ENCODE assay signal across 9 cellular contexts in the genomic region with DNA sequence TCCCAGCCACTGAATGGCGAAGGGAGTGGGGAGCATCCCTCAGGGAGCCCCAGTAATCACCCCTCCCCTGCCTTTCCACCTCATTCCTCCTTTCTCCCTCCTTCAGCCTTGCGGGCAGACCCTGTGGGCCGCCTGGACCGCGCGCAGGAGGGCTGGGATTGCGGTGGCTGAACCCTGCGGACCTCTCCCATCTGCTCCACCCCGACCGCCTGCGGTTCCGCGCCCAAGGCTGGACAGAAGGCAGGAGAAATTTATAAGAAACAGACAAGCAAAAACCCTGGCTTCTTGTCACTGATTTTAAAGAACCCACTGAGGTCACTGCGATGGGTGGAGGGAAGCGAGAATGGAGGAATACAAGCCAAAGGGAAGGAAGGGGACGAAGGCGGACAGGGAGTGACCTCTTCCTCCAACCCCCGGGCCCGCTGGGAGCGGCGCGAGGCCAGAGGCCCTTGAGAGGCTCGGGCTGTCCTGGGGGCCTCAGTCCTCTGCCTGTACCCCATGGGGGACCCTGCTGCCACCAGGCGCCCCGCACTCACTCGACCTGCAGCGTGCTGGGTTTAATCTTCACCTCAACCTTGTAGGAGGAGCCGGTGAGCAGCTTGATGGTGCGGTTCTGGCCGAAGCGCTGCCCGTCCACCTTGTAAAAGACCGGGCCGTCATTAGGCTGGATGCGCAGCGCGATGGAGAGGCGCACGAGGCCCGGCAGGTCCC. TPM values are rescaled to one million over a fixed set of nuclear protein-coding genes. Genes with fewer than 3 reads are reported as not detected.
DNase-seq lines count a peak whose midpoint lies in the region; ATAC-seq and TF ChIP-seq lines count a peak whose summit lies in the region.
"Had no signal": no experiment of that assay in that cellular context is flagged by ENCODE, and none has a peak within 500 bp of the region (broad histone marks: within the 10 kb centered on the region; RNA-seq: fewer than 3 reads in every experiment).

No MANE protein-coding gene starts in this region.

- DNase-seq in NCI-H146 (lab: John Stamatoyannopoulos, UW) (peak; percentile 50), NCI-H146 treated with DMSO at 0.1 percent for 48 hours (lab: John Stamatoyannopoulos, UW; ENCODE audit: unreplicated experiment) (no peak), adrenal gland (peak in 6 of 7 donors; percentile 10 to 52 (median 18)), hepatic stellate cell (ENCODE audit: low spot score) (peak; percentile 29), retinal pigment epithelial cell (ENCODE audit: low read depth) (no peak)

- H3K4me3 ChIP-seq in adrenal gland (peak overlapping the region; percentile 45 to 73 (median 60)), retinal pigment epithelial cell (ENCODE audit: low read length) (peak overlapping the region; percentile 76)

- H3K4me1 ChIP-seq in adrenal gland (replicated peaks in 1 of 2), result peaks cover 7 to 18% of the 10 kb centered on the region in 2 donors

- intact Hi-C loops in adrenal gland (cut with DNase I), result no loop called here

- peak overlapping the region in 4 of 5 donors; percentile 67 to 91 (median 86) for H3K27ac ChIP-seq in adrenal gland
- H3K27ac ChIP-seq: C4-2B had no signal

- no peak for TF ChIP-seq POLR2A in adrenal gland (IDR thresholded peaks at IDR 0.05)

- no peaks in the 10 kb centered on the region for H3K27me3 ChIP-seq in adrenal gland

- H3K9me3 ChIP-seq in adrenal gland (replicated peaks in 1 of 3), result no peaks in the 10 kb centered on the region

- no peak for TF ChIP-seq CTCF in adrenal gland (IDR thresholded peaks at IDR 0.05)
- TF ChIP-seq CTCF in retinal pigment epithelial cell (conservative IDR thresholded peaks at IDR 0.05; ENCODE audit: low read depth, low read length), result no peak

- WGBS in adrenal gland, 4 donors, result 10 to 29% (median 17%) methylated on average over 17 to 40 of the region's 40 CpGs

- ATAC-seq in GM21515 (IDR thresholded peaks at IDR 0.05; ENCODE audit: unreplicated experiment), result no peak
- ATAC-seq in HG03565 (IDR thresholded peaks at IDR 0.05; ENCODE audit: unreplicated experiment), result no peak
- no peak for ATAC-seq in GM18498 (IDR thresholded peaks at IDR 0.05; ENCODE audit: unreplicated experiment)

- peaks cover 0 to 4% of the 10 kb centered on the region in 2 donors for H3K36me3 ChIP-seq in adrenal gland (replicated peaks in 1 of 2)

RNA-seq across cellular contexts. Expression of a gene that starts 0.9 kb away (rescaled TPM):
- 10 to 100 TPM in 6 of 8 donors, 1 to 10 TPM in 2; 4.3 to 16.6 (median 13.0) TPM for total RNA-seq in adrenal gland
- polyA plus RNA-seq in adrenal gland, result 10 to 100 TPM; 12.6 to 15.5 (median 12.6) TPM

RNA-seq across cellular contexts. Expression of a gene that starts 46.2 kb away (rescaled TPM):
- total RNA-seq in adrenal gland, result 10 to 100 TPM in 6 of 8 donors, 1 to 10 TPM in 2; 5.1 to 29.4 (median 15.6) TPM
- 10 to 100 TPM in 1 of 3 donors, 1 to 10 TPM in 2; 5.2 to 12.2 (median 7.4) TPM for polyA plus RNA-seq in adrenal gland

Comparison
In these comparisons a context has a peak if more than half of its experiments do, and no peak if none do; other contexts are left out.
1. DNase-seq: peak in NCI-H146 (single experiment), adrenal gland (6 of 7) and hepatic stellate cell (single experiment); none in NCI-H146 treated with DMSO at 0.1 percent for 48 hours (single experiment) and retinal pigment epithelial cell (single experiment).